Comparison of ENCODE assay signal across 13 cellular contexts in genomic region chr18:63078471-63078870, GRCh38.
DNase-seq lines count a peak whose midpoint lies in the region; ATAC-seq and FAIRE-seq lines count a peak whose summit lies in the region.
"Had no signal": no experiment of that assay in that cellular context is flagged by ENCODE, and none has a peak within 500 bp of the region (broad histone marks: within the 10 kb centered on the region; RNA-seq: fewer than 3 reads in every experiment).

No MANE protein-coding gene starts in this region.

- ATAC-seq in GM21367 (IDR thresholded peaks at IDR 0.05; ENCODE audit: unreplicated experiment) (peak; percentile 87), HG03045 (IDR thresholded peaks at IDR 0.05; ENCODE audit: unreplicated experiment) (peak; percentile 84)

- DNase-seq in GM18507 (ENCODE audit: extremely low spot score, insufficient read length, low read depth) (peak; percentile 33), NOMO-1 treated with DMSO at 0.1 percent for 48 hours (lab: John Stamatoyannopoulos, UW; ENCODE audit: unreplicated experiment) (peak; percentile 92), glomerular visceral epithelial cell (ENCODE audit: extremely low spot score) (no peak), nucleus accumbens (lab: John Stamatoyannopoulos, UW) (no peak), T1000 (lab: John Stamatoyannopoulos, UW) (no peak)
- no peak for DNase-seq in activated CD4-positive, alpha-beta T cell treated with anti-CD3 and anti-CD28 coated beads, Interleukin-2, amount 50 U/mL, for 48 hours
- DNase-seq: aorta, NCI-H2081, SK-N-SH, upper lobe of left lung had no signal

- peak; percentile 98 for FAIRE-seq in GM18507 (lab: Jason Lieb, UNC)
- FAIRE-seq: islet of Langerhans had no signal

Comparison
In these comparisons a context has a peak if more than half of its experiments do, and no peak if none do; other contexts are left out.
1. DNase-seq: peak in GM18507 (single experiment) and NOMO-1 treated with DMSO at 0.1 percent for 48 hours (single experiment); none in activated CD4-positive, alpha-beta T cell treated with anti-CD3 and anti-CD28 coated beads, Interleukin-2, amount 50 U/mL, for 48 hours (0 of 2), glomerular visceral epithelial cell (single experiment), nucleus accumbens (0 of 56) and T1000 (single experiment).